Comparison of ENCODE assay signal across 28 cellular contexts in the genomic region with DNA sequence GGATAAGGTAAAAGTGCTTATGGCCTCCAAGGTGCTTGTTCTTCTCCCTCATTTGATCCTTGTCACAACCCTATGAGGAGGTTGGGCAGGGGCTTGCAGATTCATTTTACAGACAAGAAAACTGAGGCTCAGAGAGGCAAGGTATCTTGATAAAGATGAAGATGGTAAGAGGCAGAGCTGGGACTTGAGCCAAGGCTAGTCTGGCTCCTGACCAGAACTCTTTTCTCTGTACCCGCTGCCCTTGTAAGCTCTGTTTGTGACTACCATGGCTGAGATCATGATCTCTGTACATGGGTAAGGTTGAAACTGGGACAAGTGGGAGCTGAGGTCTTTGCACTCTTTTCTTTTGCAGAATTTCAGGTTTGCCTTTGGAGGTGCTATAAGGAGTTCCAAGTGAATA.
"Had no signal": no experiment of that assay in that cellular context is flagged by ENCODE, and none has a peak within 500 bp of the region (broad histone marks: within the 10 kb centered on the region; RNA-seq: fewer than 3 reads in every experiment).

No MANE protein-coding gene starts in this region.

- H3K27ac Mint-ChIP-seq: activated CD4-positive, alpha-beta memory T cell treated with anti-CD3 and anti-CD28 coated beads, Interleukin-2, amount 10 ng/mL, durations not matched to agents 7 days and 5 days; activated CD4-positive, alpha-beta T cell treated with anti-CD3 and anti-CD28 coated beads, Interleukin-2, amount 10 ng/mL, durations not matched to agents 7 days and 5 days; activated naive CD4-positive, alpha-beta T cell treated with anti-CD3 and anti-CD28 coated beads, Interleukin-2, amount 50 U/mL, for 24 hours; stimulated activated effector memory CD8-positive, alpha-beta T cell treated with anti-CD3 and anti-CD28 coated beads, Interleukin-12 subunit alpha, Interleukin-12 subunit beta, amount 100 ng/mL, for 72 hours had no signal

- H3K36me3 Mint-ChIP-seq: activated naive CD4-positive, alpha-beta T cell treated with anti-CD3 and anti-CD28 coated beads, Interleukin-2, amount 50 U/mL, for 24 hours had no signal

- H3K4me3 Mint-ChIP-seq: activated CD4-positive, alpha-beta memory T cell treated with anti-CD3 and anti-CD28 coated beads, Interleukin-2, amount 10 ng/mL, durations not matched to agents 7 days and 5 days; activated CD4-positive, alpha-beta T cell treated with anti-CD3 and anti-CD28 coated beads, Interleukin-2, amount 10 ng/mL, durations not matched to agents 7 days and 5 days; activated naive CD4-positive, alpha-beta T cell treated with anti-CD3 and anti-CD28 coated beads, Interleukin-2, amount 50 U/mL, for 24 hours; activated T-cell treated with anti-CD3 and anti-CD28 coated beads, Interleukin-2, amount 50 U/mL, for 24 hours; effector memory CD8-positive, alpha-beta T cell; neural crest cell; stimulated activated effector memory CD8-positive, alpha-beta T cell treated with anti-CD3 and anti-CD28 coated beads, Interleukin-12 subunit alpha, Interleukin-12 subunit beta, amount 100 ng/mL, for 72 hours had no signal

- H3K9me3 ChIP-seq: breast epithelium, heart left ventricle, left lung, pancreas, prostate gland, sigmoid colon, stomach, tibial artery, upper lobe of right lung had no signal

- H3K9me3 Mint-ChIP-seq: activated CD4-positive, alpha-beta memory T cell treated with anti-CD3 and anti-CD28 coated beads, Interleukin-2, amount 10 ng/mL, durations not matched to agents 7 days and 5 days; activated CD4-positive, alpha-beta T cell treated with anti-CD3 and anti-CD28 coated beads, Interleukin-2, amount 10 ng/mL, durations not matched to agents 7 days and 5 days; activated naive CD4-positive, alpha-beta T cell treated with anti-CD3 and anti-CD28 coated beads, Interleukin-2, amount 50 U/mL, for 24 hours; activated T-cell treated with anti-CD3 and anti-CD28 coated beads, Interleukin-2, amount 50 U/mL, for 24 hours; effector memory CD8-positive, alpha-beta T cell; neural crest cell; stimulated activated effector memory CD8-positive, alpha-beta T cell treated with anti-CD3 and anti-CD28 coated beads, Interleukin-12 subunit alpha, Interleukin-12 subunit beta, amount 100 ng/mL, for 72 hours had no signal

- H3K4me3 ChIP-seq: breast epithelium, dorsolateral prefrontal cortex, heart left ventricle, left lung, pancreas, prostate gland, sigmoid colon, stomach, tibial artery, upper lobe of right lung had no signal

- H3K4me1 ChIP-seq: breast epithelium, pancreas, prostate gland, upper lobe of right lung had no signal

- ATAC-seq: effector memory CD8-positive, alpha-beta T cell; esophagus mucosa; heart left ventricle; left lung; pancreas; stimulated activated effector memory CD8-positive, alpha-beta T cell treated with anti-CD3 and anti-CD28 coated beads, Interleukin-12 subunit alpha, Interleukin-12 subunit beta, amount 100 ng/mL, for 72 hours; upper lobe of right lung had no signal

- H3K27me3 ChIP-seq: breast epithelium, dorsolateral prefrontal cortex, heart left ventricle, left lung, pancreas, sigmoid colon, stomach, tibial artery, upper lobe of right lung had no signal

- DNase-seq: activated CD4-positive, alpha-beta memory T cell treated with anti-CD3 and anti-CD28 coated beads, Interleukin-2, amount 10 ng/mL, durations not matched to agents 7 days and 5 days; activated CD4-positive, alpha-beta T cell treated with anti-CD3 and anti-CD28 coated beads for 1 hour; activated CD4-positive, alpha-beta T cell treated with anti-CD3 and anti-CD28 coated beads, Interleukin-2, amount 10 ng/mL, durations not matched to agents 7 days and 5 days; activated CD8-positive, alpha-beta memory T cell treated with anti-CD3 and anti-CD28 coated beads, Interleukin-2, amount 50 U/mL, for 48 hours; activated T-cell treated with anti-CD3 and anti-CD28 coated beads, Interleukin-2, amount 50 U/mL, for 24 hours; central memory CD4-positive, alpha-beta T cell; effector memory CD8-positive, alpha-beta T cell; foreskin fibroblast; heart left ventricle; left lung; naive B cell; nucleus accumbens; pancreas; retina; sigmoid colon; small intestine; stimulated activated CD4-positive, alpha-beta T cell treated with anti-CD3 and anti-CD28 coated beads, Interleukin-4, amount 100 ng/mL, for 24 hours; stomach; T-helper 2 cell; tibial artery; upper lobe of right lung had no signal

- H3K36me3 ChIP-seq: breast epithelium, heart left ventricle, left lung, pancreas, prostate gland, sigmoid colon, stomach, tibial artery, upper lobe of right lung had no signal

- H3K27me3 Mint-ChIP-seq: activated CD4-positive, alpha-beta memory T cell treated with anti-CD3 and anti-CD28 coated beads, Interleukin-2, amount 10 ng/mL, durations not matched to agents 7 days and 5 days; activated CD4-positive, alpha-beta T cell treated with anti-CD3 and anti-CD28 coated beads, Interleukin-2, amount 10 ng/mL, durations not matched to agents 7 days and 5 days; activated naive CD4-positive, alpha-beta T cell treated with anti-CD3 and anti-CD28 coated beads, Interleukin-2, amount 50 U/mL, for 24 hours; effector memory CD8-positive, alpha-beta T cell had no signal

- H3K27ac ChIP-seq: breast epithelium, left lung, pancreas, prostate gland, stomach, tibial artery, upper lobe of right lung had no signal
